1 cellular context compared by ENCODE assay signal in genomic region chr16:71461686-71462648, GRCh38.
TF ChIP-seq lines count a peak whose summit lies in the region.

Gene ZNF23, minus strand, starts transcription at chr16:71462247. Its CDS starts 5,451 bp downstream, at chr16:71456796.

TF ChIP-seq in K562, 482 proteins besides CTCF, POLR2A, EP300 and RAD21 (continued from another document and continues in another):
- TF ChIP-seq ZBTB12 (CRISPR knock-in tag; IDR thresholded peaks at IDR 0.05) (peak; percentile 92), CSDE1 (IDR thresholded peaks at IDR 0.05) (peak in 1 of 2 experiments; percentile 25; a peak in 1 of 4 replicates), POLR2G (IDR thresholded peaks at IDR 0.05; ENCODE audit: low read depth, low read length) (peak; percentile 96), PPARD (CRISPR knock-in tag; IDR thresholded peaks at IDR 0.05) (no peak), BRCA1 (IDR thresholded peaks at IDR 0.05) (no peak), BRCA1 (CRISPR knock-in tag; IDR thresholded peaks at IDR 0.05) (no peak), FOXA3 (CRISPR knock-in tag; conservative IDR thresholded peaks at IDR 0.05 in 1 of 2, IDR thresholded peaks at IDR 0.05 in 1 of 2) (peak in 1 of 2 experiments; percentile 45; a peak in 1 of 4 replicates), E4F1 (CRISPR knock-in tag; IDR thresholded peaks at IDR 0.05; ENCODE audit: borderline replicate concordance) (no peak), NCOA2 (IDR thresholded peaks at IDR 0.05; ENCODE audit: partially characterized antibody in 2 of 2) (no peak), ATF6 (CRISPR knock-in tag; IDR thresholded peaks at IDR 0.05) (no peak), NFXL1 (CRISPR knock-in tag; IDR thresholded peaks at IDR 0.05) (no peak), YBX1 (IDR thresholded peaks at IDR 0.05) (no peak), ETV5 (CRISPR knock-in tag; IDR thresholded peaks at IDR 0.05; ENCODE audit: low read depth) (peak; percentile 45; the same call in 1 of the 2 replicates), YY1 (IDR thresholded peaks at IDR 0.05; ENCODE audit: borderline replicate concordance in 1 of 3, control insufficient read depth in 1 of 3, extremely low read depth in 1 of 3, insufficient read depth in 3 of 3, insufficient read length in 1 of 3, insufficient replicate concordance in 2 of 3, low read depth in 1 of 3, low read length in 2 of 3) (peak in 1 of 3 experiments; percentile 72), ZNF830 (CRISPR knock-in tag; IDR thresholded peaks at IDR 0.05) (no peak), JUND (IDR thresholded peaks at IDR 0.05; ENCODE audit: borderline replicate concordance, low read depth, low read length) (peak; percentile 76), JUND (tag; IDR thresholded peaks at IDR 0.05; ENCODE audit: borderline replicate concordance, low read depth, low read length) (no peak; the same call in 2 of the 3 replicates), ZNF444 (CRISPR knock-in tag; IDR thresholded peaks at IDR 0.05) (no peak), SNIP1 (IDR thresholded peaks at IDR 0.05; ENCODE audit: low read depth) (peak; percentile 84), HDAC1 (IDR thresholded peaks at IDR 0.05) (peak; percentile 9 to 93; a peak in 2 of 4 replicates), NRF1 (conservative IDR thresholded peaks at IDR 0.05 in 1 of 2, IDR thresholded peaks at IDR 0.05 in 1 of 2) (peak; percentile 31 to 53; a peak in 2 of 4 replicates), ZNF217 (CRISPR knock-in tag; IDR thresholded peaks at IDR 0.05) (no peak), IRF1 (CRISPR knock-in tag; IDR thresholded peaks at IDR 0.05; ENCODE audit: borderline replicate concordance) (no peak), SMC3 (conservative IDR thresholded peaks at IDR 0.05; ENCODE audit: insufficient read depth, low read depth, low read length) (no peak), SUPT5H (IDR thresholded peaks at IDR 0.05) (peak; percentile 95), HDAC2 (IDR thresholded peaks at IDR 0.05) (peak; percentile 71; the same call in 1 of the 2 replicates), GABPA (tag; conservative IDR thresholded peaks at IDR 0.05; ENCODE audit: low read depth) (peak; percentile 98), ZNF668 (CRISPR knock-in tag; IDR thresholded peaks at IDR 0.05) (no peak), CREM (IDR thresholded peaks at IDR 0.05; ENCODE audit: low read depth) (peak; percentile 99), ZNF644 (tag; IDR thresholded peaks at IDR 0.05; ENCODE audit: low read depth) (0 out of 2 replicates have a peak, but pooled peaks have one; percentile 45), CCNT2 (IDR thresholded peaks at IDR 0.05; ENCODE audit: borderline replicate concordance, extremely low read depth, insufficient read length, low read depth, low read length) (peak; percentile 60), TAF15 (IDR thresholded peaks at IDR 0.05; ENCODE audit: low read depth, low read length) (no peak), ZNF584 (CRISPR knock-in tag; IDR thresholded peaks at IDR 0.05; ENCODE audit: low read depth) (no peak), ZNF436 (CRISPR knock-in tag; IDR thresholded peaks at IDR 0.05) (no peak), SMAD3 (CRISPR knock-in tag; conservative IDR thresholded peaks at IDR 0.05) (0 out of 2 replicates have a peak, but pooled peaks have one; percentile 22), BHLHE40 (IDR thresholded peaks at IDR 0.05; ENCODE audit: low read length) (peak; percentile 84)
- TF ChIP-seq, protein P1, sequence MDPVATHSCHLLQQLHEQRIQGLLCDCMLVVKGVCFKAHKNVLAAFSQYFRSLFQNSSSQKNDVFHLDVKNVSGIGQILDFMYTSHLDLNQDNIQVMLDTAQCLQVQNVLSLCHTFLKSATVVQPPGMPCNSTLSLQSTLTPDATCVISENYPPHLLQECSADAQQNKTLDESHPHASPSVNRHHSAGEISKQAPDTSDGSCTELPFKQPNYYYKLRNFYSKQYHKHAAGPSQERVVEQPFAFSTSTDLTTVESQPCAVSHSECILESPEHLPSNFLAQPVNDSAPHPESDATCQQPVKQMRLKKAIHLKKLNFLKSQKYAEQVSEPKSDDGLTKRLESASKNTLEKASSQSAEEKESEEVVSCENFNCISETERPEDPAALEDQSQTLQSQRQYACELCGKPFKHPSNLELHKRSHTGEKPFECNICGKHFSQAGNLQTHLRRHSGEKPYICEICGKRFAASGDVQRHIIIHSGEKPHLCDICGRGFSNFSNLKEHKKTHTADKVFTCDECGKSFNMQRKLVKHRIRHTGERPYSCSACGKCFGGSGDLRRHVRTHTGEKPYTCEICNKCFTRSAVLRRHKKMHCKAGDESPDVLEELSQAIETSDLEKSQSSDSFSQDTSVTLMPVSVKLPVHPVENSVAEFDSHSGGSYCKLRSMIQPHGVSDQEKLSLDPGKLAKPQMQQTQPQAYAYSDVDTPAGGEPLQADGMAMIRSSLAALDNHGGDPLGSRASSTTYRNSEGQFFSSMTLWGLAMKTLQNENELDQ (CRISPR knock-in tag; IDR thresholded peaks at IDR 0.05; ENCODE audit: borderline replicate concordance), result no peak
- TF ChIP-seq, protein P2, sequence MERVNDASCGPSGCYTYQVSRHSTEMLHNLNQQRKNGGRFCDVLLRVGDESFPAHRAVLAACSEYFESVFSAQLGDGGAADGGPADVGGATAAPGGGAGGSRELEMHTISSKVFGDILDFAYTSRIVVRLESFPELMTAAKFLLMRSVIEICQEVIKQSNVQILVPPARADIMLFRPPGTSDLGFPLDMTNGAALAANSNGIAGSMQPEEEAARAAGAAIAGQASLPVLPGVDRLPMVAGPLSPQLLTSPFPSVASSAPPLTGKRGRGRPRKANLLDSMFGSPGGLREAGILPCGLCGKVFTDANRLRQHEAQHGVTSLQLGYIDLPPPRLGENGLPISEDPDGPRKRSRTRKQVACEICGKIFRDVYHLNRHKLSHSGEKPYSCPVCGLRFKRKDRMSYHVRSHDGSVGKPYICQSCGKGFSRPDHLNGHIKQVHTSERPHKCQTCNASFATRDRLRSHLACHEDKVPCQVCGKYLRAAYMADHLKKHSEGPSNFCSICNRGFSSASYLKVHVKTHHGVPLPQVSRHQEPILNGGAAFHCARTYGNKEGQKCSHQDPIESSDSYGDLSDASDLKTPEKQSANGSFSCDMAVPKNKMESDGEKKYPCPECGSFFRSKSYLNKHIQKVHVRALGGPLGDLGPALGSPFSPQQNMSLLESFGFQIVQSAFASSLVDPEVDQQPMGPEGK (CRISPR knock-in tag; IDR thresholded peaks at IDR 0.05; ENCODE audit: borderline replicate concordance), result no peak
- TF ChIP-seq, protein P3, sequence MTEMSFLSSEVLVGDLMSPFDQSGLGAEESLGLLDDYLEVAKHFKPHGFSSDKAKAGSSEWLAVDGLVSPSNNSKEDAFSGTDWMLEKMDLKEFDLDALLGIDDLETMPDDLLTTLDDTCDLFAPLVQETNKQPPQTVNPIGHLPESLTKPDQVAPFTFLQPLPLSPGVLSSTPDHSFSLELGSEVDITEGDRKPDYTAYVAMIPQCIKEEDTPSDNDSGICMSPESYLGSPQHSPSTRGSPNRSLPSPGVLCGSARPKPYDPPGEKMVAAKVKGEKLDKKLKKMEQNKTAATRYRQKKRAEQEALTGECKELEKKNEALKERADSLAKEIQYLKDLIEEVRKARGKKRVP (CRISPR knock-in tag; IDR thresholded peaks at IDR 0.05), result no peak
- TF ChIP-seq, protein P4, sequence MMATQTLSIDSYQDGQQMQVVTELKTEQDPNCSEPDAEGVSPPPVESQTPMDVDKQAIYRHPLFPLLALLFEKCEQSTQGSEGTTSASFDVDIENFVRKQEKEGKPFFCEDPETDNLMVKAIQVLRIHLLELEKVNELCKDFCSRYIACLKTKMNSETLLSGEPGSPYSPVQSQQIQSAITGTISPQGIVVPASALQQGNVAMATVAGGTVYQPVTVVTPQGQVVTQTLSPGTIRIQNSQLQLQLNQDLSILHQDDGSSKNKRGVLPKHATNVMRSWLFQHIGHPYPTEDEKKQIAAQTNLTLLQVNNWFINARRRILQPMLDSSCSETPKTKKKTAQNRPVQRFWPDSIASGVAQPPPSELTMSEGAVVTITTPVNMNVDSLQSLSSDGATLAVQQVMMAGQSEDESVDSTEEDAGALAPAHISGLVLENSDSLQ (IDR thresholded peaks at IDR 0.05), result 0 out of 2 replicates have a peak, but pooled peaks have one; percentile 8
- TF ChIP-seq, protein P5, sequence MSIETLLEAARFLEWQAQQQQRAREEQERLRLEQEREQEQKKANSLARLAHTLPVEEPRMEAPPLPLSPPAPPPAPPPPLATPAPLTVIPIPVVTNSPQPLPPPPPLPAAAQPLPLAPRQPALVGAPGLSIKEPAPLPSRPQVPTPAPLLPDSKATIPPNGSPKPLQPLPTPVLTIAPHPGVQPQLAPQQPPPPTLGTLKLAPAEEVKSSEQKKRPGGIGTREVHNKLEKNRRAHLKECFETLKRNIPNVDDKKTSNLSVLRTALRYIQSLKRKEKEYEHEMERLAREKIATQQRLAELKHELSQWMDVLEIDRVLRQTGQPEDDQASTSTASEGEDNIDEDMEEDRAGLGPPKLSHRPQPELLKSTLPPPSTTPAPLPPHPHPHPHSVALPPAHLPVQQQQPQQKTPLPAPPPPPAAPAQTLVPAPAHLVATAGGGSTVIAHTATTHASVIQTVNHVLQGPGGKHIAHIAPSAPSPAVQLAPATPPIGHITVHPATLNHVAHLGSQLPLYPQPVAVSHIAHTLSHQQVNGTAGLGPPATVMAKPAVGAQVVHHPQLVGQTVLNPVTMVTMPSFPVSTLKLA (conservative IDR thresholded peaks at IDR 0.05), result peak; percentile 83 to 92
- TF ChIP-seq, protein P6, sequence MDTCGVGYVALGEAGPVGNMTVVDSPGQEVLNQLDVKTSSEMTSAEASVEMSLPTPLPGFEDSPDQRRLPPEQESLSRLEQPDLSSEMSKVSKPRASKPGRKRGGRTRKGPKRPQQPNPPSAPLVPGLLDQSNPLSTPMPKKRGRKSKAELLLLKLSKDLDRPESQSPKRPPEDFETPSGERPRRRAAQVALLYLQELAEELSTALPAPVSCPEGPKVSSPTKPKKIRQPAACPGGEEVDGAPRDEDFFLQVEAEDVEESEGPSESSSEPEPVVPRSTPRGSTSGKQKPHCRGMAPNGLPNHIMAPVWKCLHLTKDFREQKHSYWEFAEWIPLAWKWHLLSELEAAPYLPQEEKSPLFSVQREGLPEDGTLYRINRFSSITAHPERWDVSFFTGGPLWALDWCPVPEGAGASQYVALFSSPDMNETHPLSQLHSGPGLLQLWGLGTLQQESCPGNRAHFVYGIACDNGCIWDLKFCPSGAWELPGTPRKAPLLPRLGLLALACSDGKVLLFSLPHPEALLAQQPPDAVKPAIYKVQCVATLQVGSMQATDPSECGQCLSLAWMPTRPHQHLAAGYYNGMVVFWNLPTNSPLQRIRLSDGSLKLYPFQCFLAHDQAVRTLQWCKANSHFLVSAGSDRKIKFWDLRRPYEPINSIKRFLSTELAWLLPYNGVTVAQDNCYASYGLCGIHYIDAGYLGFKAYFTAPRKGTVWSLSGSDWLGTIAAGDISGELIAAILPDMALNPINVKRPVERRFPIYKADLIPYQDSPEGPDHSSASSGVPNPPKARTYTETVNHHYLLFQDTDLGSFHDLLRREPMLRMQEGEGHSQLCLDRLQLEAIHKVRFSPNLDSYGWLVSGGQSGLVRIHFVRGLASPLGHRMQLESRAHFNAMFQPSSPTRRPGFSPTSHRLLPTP (IDR thresholded peaks at IDR 0.05; ENCODE audit: borderline replicate concordance, extremely low read depth, insufficient read length), result no peak
- TF ChIP-seq, protein P7, sequence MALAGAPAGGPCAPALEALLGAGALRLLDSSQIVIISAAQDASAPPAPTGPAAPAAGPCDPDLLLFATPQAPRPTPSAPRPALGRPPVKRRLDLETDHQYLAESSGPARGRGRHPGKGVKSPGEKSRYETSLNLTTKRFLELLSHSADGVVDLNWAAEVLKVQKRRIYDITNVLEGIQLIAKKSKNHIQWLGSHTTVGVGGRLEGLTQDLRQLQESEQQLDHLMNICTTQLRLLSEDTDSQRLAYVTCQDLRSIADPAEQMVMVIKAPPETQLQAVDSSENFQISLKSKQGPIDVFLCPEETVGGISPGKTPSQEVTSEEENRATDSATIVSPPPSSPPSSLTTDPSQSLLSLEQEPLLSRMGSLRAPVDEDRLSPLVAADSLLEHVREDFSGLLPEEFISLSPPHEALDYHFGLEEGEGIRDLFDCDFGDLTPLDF (CRISPR knock-in tag; IDR thresholded peaks at IDR 0.05), result no peak; the same call in 1 of the 2 replicates
